23 cellular contexts compared by ENCODE assay signal in genomic region chr9:33113799-33114547, GRCh38. TPM values are rescaled to one million over a fixed set of nuclear protein-coding genes. Genes with fewer than 3 reads are reported as not detected.
DNase-seq lines count a peak whose midpoint lies in the region; ATAC-seq and TF ChIP-seq lines count a peak whose summit lies in the region.
"Had no signal": no experiment of that assay in that cellular context is flagged by ENCODE, and none has a peak within 500 bp of the region (broad histone marks: within the 10 kb centered on the region; RNA-seq: fewer than 3 reads in every experiment).

No MANE protein-coding gene starts in this region.

- peak overlapping the region; percentile 43 for H3K27ac Mint-ChIP-seq in activated naive CD4-positive, alpha-beta T cell treated with anti-CD3 and anti-CD28 coated beads for 36 hours
- H3K27ac Mint-ChIP-seq in activated naive CD4-positive, alpha-beta T cell treated with anti-CD3 and anti-CD28 coated beads, Interleukin-2, amount 50 U/mL, for 72 hours: peak overlapping the region in 1 of 2 donors; percentile 64
- H3K27ac Mint-ChIP-seq in endodermal cell: no peak overlapping the region

- H3K4me2 ChIP-seq in Karpas-422 (ENCODE audit: low read depth, low read length, poor library complexity, severe bottlenecking): no peak overlapping the region

- H3K9me3 ChIP-seq in Karpas-422 (ENCODE audit: low read length) (no peaks in the 10 kb centered on the region), endodermal cell (ENCODE audit: control insufficient read depth, low read length) (no peaks in the 10 kb centered on the region), transverse colon (no peaks in the 10 kb centered on the region)
- H3K9me3 ChIP-seq: lower lobe of right lung, spleen, vagina had no signal

- peaks cover 28% of the 10 kb centered on the region for H3K4me1 Mint-ChIP-seq in activated naive CD4-positive, alpha-beta T cell treated with anti-CD3 and anti-CD28 coated beads for 36 hours (ENCODE audit: low read depth)
- peaks cover 21% of the 10 kb centered on the region for H3K4me1 Mint-ChIP-seq in endodermal cell
- H3K4me1 Mint-ChIP-seq: brain had no signal

- intact Hi-C loops in activated naive CD4-positive, alpha-beta T cell treated with anti-CD3 and anti-CD28 coated beads for 36 hours (cut with micrococcal nuclease): no loop called here
- intact Hi-C loops in transverse colon (cut with DNase I; ENCODE audit: low total_unique reads): no loop called here

- no peaks in the 10 kb centered on the region for H3K9me3 Mint-ChIP-seq in activated naive CD4-positive, alpha-beta T cell treated with anti-CD3 and anti-CD28 coated beads for 36 hours
- no peaks in the 10 kb centered on the region for H3K9me3 Mint-ChIP-seq in activated naive CD4-positive, alpha-beta T cell treated with anti-CD3 and anti-CD28 coated beads, Interleukin-2, amount 50 U/mL, for 72 hours
- no peaks in the 10 kb centered on the region for H3K9me3 Mint-ChIP-seq in endodermal cell
- H3K9me3 Mint-ChIP-seq: brain had no signal

- 96 to 97% methylated on average over 9 to 11 of the region's 11 CpGs for whole genome bisulfite sequencing in endodermal cell (ENCODE audit: insufficient coverage in 1 of 2, insufficient read length in 1 of 2), 2 experiments
- WGBS in transverse colon (ENCODE audit: low coverage in 1 of 2), 2 donors: 91 to 93% methylated on average over 7 to 11 of the region's 11 CpGs

- in situ Hi-C loops in transverse colon (cut with MboI; ENCODE audit: low pct_ligation_motif_present in 1 of 4, low pct_unique_long_range_greater_than_20kb in 1 of 4, low sequenced_read_pairs in 3 of 4): no loop called here

- no peak for TF ChIP-seq EP300 in transverse colon (IDR thresholded peaks at IDR 0.05; ENCODE audit: low read depth)

- no peak overlapping the region for H3K4me3 Mint-ChIP-seq in activated naive CD4-positive, alpha-beta T cell treated with anti-CD3 and anti-CD28 coated beads for 36 hours
- no peak overlapping the region for H3K4me3 Mint-ChIP-seq in endodermal cell
- H3K4me3 Mint-ChIP-seq: brain had no signal

- H3K9me2 ChIP-seq in Karpas-422 (replicated peaks; ENCODE audit: insufficient read depth, low read length): no peaks in the 10 kb centered on the region

- no peak for TF ChIP-seq CTCF in endodermal cell (conservative IDR thresholded peaks at IDR 0.05)
- TF ChIP-seq CTCF in transverse colon (IDR thresholded peaks at IDR 0.05): no peak

- H2AFZ ChIP-seq in Karpas-422 (ENCODE audit: low read length): no peak overlapping the region

- DNase-seq in activated naive CD4-positive, alpha-beta T cell treated with anti-CD3 and anti-CD28 coated beads for 36 hours: no peak
- no peak for DNase-seq in activated naive CD4-positive, alpha-beta T cell treated with anti-CD3 and anti-CD28 coated beads, Interleukin-2, amount 50 U/mL, for 72 hours (ENCODE audit: low spot score in 2 of 2)
- DNase-seq in Karpas-422 (peak; percentile 34), endodermal cell (peak; percentile 32), transverse colon (peak; percentile 4)
- DNase-seq: activated CD4-positive, alpha-beta T cell treated with anti-CD3 and anti-CD28 coated beads for 48 hours; cortex of kidney; GOT3; hypothalamus; lower lobe of right lung; NCI-H1694 treated with DMSO at 0.1 percent for 48 hours; NCI-H774; spleen; stimulated activated CD4-positive, alpha-beta T cell treated with anti-CD3 and anti-CD28 coated beads, Interleukin-4, amount 100 ng/mL, for 4 hours; SW 1271 had no signal

- H3K4me3 ChIP-seq in Karpas-422 (ENCODE audit: low read length): no peak overlapping the region
- no peak overlapping the region for H3K4me3 ChIP-seq in endodermal cell (ENCODE audit: low read length)
- no peak overlapping the region for H3K4me3 ChIP-seq in transverse colon
- H3K4me3 ChIP-seq: GM12878, K562, lower lobe of right lung, spleen, vagina had no signal

- no peak overlapping the region for H3K27ac ChIP-seq in Karpas-422 (ENCODE audit: low read length)
- H3K27ac ChIP-seq in endodermal cell (ENCODE audit: low read depth, low read length): no peak overlapping the region
- no peak overlapping the region for H3K27ac ChIP-seq in transverse colon
- H3K27ac ChIP-seq: lower lobe of right lung, vagina had no signal

- H3K4me1 ChIP-seq in Karpas-422 (ENCODE audit: low read length): no peaks in the 10 kb centered on the region; the same call in 1 of the 2 replicates
- no peaks in the 10 kb centered on the region for H3K4me1 ChIP-seq in endodermal cell (ENCODE audit: control insufficient read depth, insufficient read depth, low read length)
- peaks cover 0 to 4% (median 0%) of the 10 kb centered on the region in 4 donors for H3K4me1 ChIP-seq in transverse colon

- H3K36me3 ChIP-seq in Karpas-422 (ENCODE audit: insufficient read depth, low read length): no peaks in the 10 kb centered on the region
- H3K36me3 ChIP-seq in endodermal cell (ENCODE audit: control insufficient read depth, insufficient read depth, low read length): peaks cover 43% of the 10 kb centered on the region
- H3K36me3 ChIP-seq in transverse colon: peaks cover 0 to 21% (median 3%) of the 10 kb centered on the region in 4 donors

- H3K36me3 Mint-ChIP-seq in activated naive CD4-positive, alpha-beta T cell treated with anti-CD3 and anti-CD28 coated beads for 36 hours (ENCODE audit: low read depth): peaks cover 22% of the 10 kb centered on the region
- peaks cover 4 to 8% of the 10 kb centered on the region in 2 donors for H3K36me3 Mint-ChIP-seq in activated naive CD4-positive, alpha-beta T cell treated with anti-CD3 and anti-CD28 coated beads, Interleukin-2, amount 50 U/mL, for 72 hours
- H3K36me3 Mint-ChIP-seq in endodermal cell (ENCODE audit: low read depth): peaks cover 36% of the 10 kb centered on the region

- no peak for TF ChIP-seq POLR2A in transverse colon (IDR thresholded peaks at IDR 0.05)

- no peaks in the 10 kb centered on the region for H3K27me3 Mint-ChIP-seq in activated naive CD4-positive, alpha-beta T cell treated with anti-CD3 and anti-CD28 coated beads for 36 hours (ENCODE audit: low read depth)
- no peaks in the 10 kb centered on the region for H3K27me3 Mint-ChIP-seq in endodermal cell (ENCODE audit: insufficient read depth)

- no peak overlapping the region for H3K9ac ChIP-seq in Karpas-422 (ENCODE audit: low read length)
- no peak overlapping the region for H3K9ac ChIP-seq in endodermal cell (ENCODE audit: extremely low read depth, low read length, poor library complexity, severe bottlenecking)

- CTCF ChIA-PET in activated naive CD4-positive, alpha-beta T cell treated with anti-CD3 and anti-CD28 coated beads for 36 hours (lab: Charles Lee): no interaction called here

- no peak for ATAC-seq in activated naive CD4-positive, alpha-beta T cell treated with anti-CD3 and anti-CD28 coated beads, Interleukin-2, amount 50 U/mL, for 72 hours
- no peak for ATAC-seq in HG02763 (IDR thresholded peaks at IDR 0.05; ENCODE audit: unreplicated experiment)
- ATAC-seq in GM18517 (IDR thresholded peaks at IDR 0.05; ENCODE audit: unreplicated experiment): no peak
- no peak for ATAC-seq in HG03457 (IDR thresholded peaks at IDR 0.05; ENCODE audit: unreplicated experiment)
- ATAC-seq: GM12878, K562, lower lobe of right lung, Right ventricle myocardium inferior had no signal

- H3K79me2 ChIP-seq in Karpas-422 (ENCODE audit: low read length): no peaks in the 10 kb centered on the region

- H4K20me1 ChIP-seq in Karpas-422 (ENCODE audit: insufficient read depth, low read depth, low read length): no peaks in the 10 kb centered on the region

- no peaks in the 10 kb centered on the region for H3K27me3 ChIP-seq in Karpas-422 (ENCODE audit: low read length)
- H3K27me3 ChIP-seq in endodermal cell (ENCODE audit: control insufficient read depth, insufficient read depth, low read length, poor library complexity, severe bottlenecking): no peaks in the 10 kb centered on the region
- H3K27me3 ChIP-seq in transverse colon: no peaks in the 10 kb centered on the region
- H3K27me3 ChIP-seq: spleen, vagina had no signal

RNA-seq across cellular contexts. Expression of gene SMU1, which starts 37.5 kb away (rescaled TPM):
- 10 to 100 TPM; 23.7 to 23.9 TPM for total RNA-seq in activated naive CD4-positive, alpha-beta T cell treated with anti-CD3 and anti-CD28 coated beads for 36 hours
- 10 to 100 TPM; 26.1 to 28.9 TPM for total RNA-seq in activated naive CD4-positive, alpha-beta T cell treated with anti-CD3 and anti-CD28 coated beads, Interleukin-2, amount 50 U/mL, for 72 hours
- total RNA-seq in Karpas-422 (2014; rRNA removed; shearing (Covaris generic); ENCODE audit: low replicate concordance): 12.2 and 18.4 TPM in 2 replicates
- total RNA-seq in endodermal cell (10 to 100 TPM; 25.0 to 28.7 TPM), transverse colon (10 to 100 TPM in 2 of 4 donors, 1 to 10 TPM in 2; 7.2 to 14.6 (median 10.4) TPM)
- polyA plus RNA-seq in endodermal cell (2013, experiment 1 of 2): 19.6 TPM
- 18.3 TPM for polyA plus RNA-seq in endodermal cell (2013, experiment 2 of 2)

RNA-seq across cellular contexts. Expression of gene B4GALT1, which starts 53.2 kb away (rescaled TPM):
- total RNA-seq in activated naive CD4-positive, alpha-beta T cell treated with anti-CD3 and anti-CD28 coated beads for 36 hours: 10 to 100 TPM; 42.8 to 44.1 TPM
- total RNA-seq in activated naive CD4-positive, alpha-beta T cell treated with anti-CD3 and anti-CD28 coated beads, Interleukin-2, amount 50 U/mL, for 72 hours: 10 to 100 TPM; 47.8 to 49.2 TPM
- total RNA-seq in Karpas-422 (2014; rRNA removed; shearing (Covaris generic); ENCODE audit: low replicate concordance): 4.0 and 6.9 TPM in 2 replicates
- total RNA-seq in endodermal cell (10 to 100 TPM; 62.9 to 92.6 TPM), transverse colon (100 to 1,000 TPM in 2 of 4 donors, 10 to 100 TPM in 2; 23.7 to 126 (median 93.7) TPM)
- polyA plus RNA-seq in endodermal cell (2013, experiment 1 of 2): 29.4 TPM
- polyA plus RNA-seq in endodermal cell (2013, experiment 2 of 2): 31.1 TPM

Comparison
In these comparisons a context has a peak if more than half of its experiments do, and no peak if none do; other contexts are left out.
1. DNase-seq: peak in Karpas-422 (single experiment), endodermal cell (single experiment) and transverse colon (single experiment); none in activated naive CD4-positive, alpha-beta T cell treated with anti-CD3 and anti-CD28 coated beads for 36 hours (single experiment) and activated naive CD4-positive, alpha-beta T cell treated with anti-CD3 and anti-CD28 coated beads, Interleukin-2, amount 50 U/mL, for 72 hours (0 of 2).